ENCODE assay signal across 17 cellular contexts in the genomic region with DNA sequence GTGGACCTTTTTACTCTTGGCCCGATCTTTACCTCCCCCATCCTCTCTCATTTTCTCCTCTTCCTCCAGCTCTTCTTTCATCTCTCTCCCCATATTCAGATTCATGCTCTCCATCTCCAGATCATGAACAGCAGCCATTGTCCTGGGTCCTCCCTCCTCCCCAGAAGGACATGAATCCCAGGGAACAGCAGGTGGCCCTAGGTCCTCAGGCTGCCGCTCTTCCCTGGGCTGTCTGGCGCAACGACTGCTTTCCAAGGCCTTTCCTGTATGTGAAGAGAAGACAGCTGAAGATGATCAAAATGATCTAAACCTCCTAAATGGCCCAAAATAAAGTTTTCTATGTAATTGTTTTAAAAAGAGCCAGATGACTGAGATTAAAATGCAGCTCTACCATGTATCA. TPM values are rescaled to one million over a fixed set of nuclear protein-coding genes. Genes with fewer than 3 reads are reported as not detected.
DNase-seq lines count a peak whose midpoint lies in the region; ATAC-seq and TF ChIP-seq lines count a peak whose summit lies in the region.
"Had no signal": no experiment of that assay in that cellular context is flagged by ENCODE, and none has a peak within 500 bp of the region (broad histone marks: within the 10 kb centered on the region; RNA-seq: fewer than 3 reads in every experiment).

No MANE protein-coding gene starts in this region.

- no peaks in the 10 kb centered on the region for H3K9me3 Mint-ChIP-seq in activated CD4-positive, alpha-beta T cell treated with anti-CD3 and anti-CD28 coated beads for 36 hours (ENCODE audit: low read depth)
- H3K9me3 Mint-ChIP-seq: naive B cell; stimulated activated naive CD8-positive, alpha-beta T cell treated with anti-CD3 and anti-CD28 coated beads, Interleukin-15, Interleukin-2, amounts not matched to agents 100 ng/mL and 50 ng/mL, for 24 hours had no signal

- WGBS in body of pancreas, 2 donors: 50 to 55% methylated on average over 4 of the region's 4 CpGs
- WGBS in mesenchymal stem cell: 96% methylated on average over 1 of the region's 4 CpGs

- no peak overlapping the region for H4K8ac ChIP-seq in mesenchymal stem cell (ENCODE audit: low read length)

- H3K23ac ChIP-seq in mesenchymal stem cell (ENCODE audit: low read length in 2 of 2): no peak overlapping the region

- no peaks in the 10 kb centered on the region for H3K36me3 ChIP-seq in body of pancreas (replicated peaks in 1 of 2; ENCODE audit: insufficient read depth in 1 of 2, low read depth in 2 of 2)
- peaks cover 3 to 19% of the 10 kb centered on the region in 2 experiments for H3K36me3 ChIP-seq in mesenchymal stem cell (ENCODE audit: control insufficient read depth in 1 of 2, insufficient read depth in 2 of 2, low read depth in 1 of 2, low read length in 2 of 2)
- H3K36me3 ChIP-seq: Peyer's patch had no signal

- H3K9me3 ChIP-seq in body of pancreas: no peaks in the 10 kb centered on the region
- H3K9me3 ChIP-seq in mesenchymal stem cell (ENCODE audit: control insufficient read depth, low read length): no peaks in the 10 kb centered on the region
- H3K9me3 ChIP-seq: Peyer's patch had no signal

- H2BK120ac ChIP-seq in mesenchymal stem cell (ENCODE audit: low read depth, low read length): no peak overlapping the region

- no peak overlapping the region for H4K91ac ChIP-seq in mesenchymal stem cell (ENCODE audit: low read length)

- no peak overlapping the region for H2BK12ac ChIP-seq in mesenchymal stem cell (ENCODE audit: low read length in 2 of 2)

- H3K79me1 ChIP-seq in mesenchymal stem cell (replicated peaks; ENCODE audit: low read length, poor library complexity, severe bottlenecking): no peaks in the 10 kb centered on the region

- H3K4me3 ChIP-seq in body of pancreas (no peak overlapping the region), mesenchymal stem cell (ENCODE audit: insufficient read depth in 1 of 2, low read depth in 1 of 2, low read length in 2 of 2) (no peak overlapping the region)
- H3K4me3 ChIP-seq: Peyer's patch had no signal

- no peak overlapping the region for H3K9ac ChIP-seq in mesenchymal stem cell (ENCODE audit: low read length)

- intact Hi-C loops in body of pancreas (cut with DNase I): no loop called here
- intact Hi-C loops in activated CD4-positive, alpha-beta T cell treated with anti-CD3 and anti-CD28 coated beads for 36 hours (cut with DNase I, micrococcal nuclease): no loop called here

- H3K4me1 Mint-ChIP-seq in activated CD4-positive, alpha-beta T cell treated with anti-CD3 and anti-CD28 coated beads for 36 hours: peaks cover 13% of the 10 kb centered on the region
- H3K4me1 Mint-ChIP-seq: naive B cell had no signal

- no peak overlapping the region for H3K27ac Mint-ChIP-seq in activated CD4-positive, alpha-beta T cell treated with anti-CD3 and anti-CD28 coated beads for 36 hours
- H3K27ac Mint-ChIP-seq: stimulated activated naive CD8-positive, alpha-beta T cell treated with anti-CD3 and anti-CD28 coated beads, Interleukin-15, Interleukin-2, amounts not matched to agents 100 ng/mL and 50 ng/mL, for 24 hours; T-helper 17 cell had no signal

- no peak overlapping the region for H3K14ac ChIP-seq in mesenchymal stem cell (ENCODE audit: low read length in 2 of 2)

- H3K4me2 ChIP-seq in mesenchymal stem cell (ENCODE audit: low read length, poor library complexity, severe bottlenecking): no peak overlapping the region

- H3K27me3 ChIP-seq in body of pancreas: no peaks in the 10 kb centered on the region
- H3K27me3 ChIP-seq in mesenchymal stem cell (ENCODE audit: control insufficient read depth in 1 of 2, insufficient read depth in 1 of 2, low read length in 2 of 2): no peaks in the 10 kb centered on the region
- H3K27me3 ChIP-seq: Peyer's patch had no signal

- POLR2A ChIA-PET in activated CD4-positive, alpha-beta T cell treated with anti-CD3 and anti-CD28 coated beads for 36 hours (lab: Charles Lee): no interaction called here

- no peak overlapping the region for H3K4ac ChIP-seq in mesenchymal stem cell (ENCODE audit: low read depth in 1 of 2, low read length in 2 of 2)

- DNase-seq in COLO668 (lab: John Stamatoyannopoulos, UW; ENCODE audit: unreplicated experiment) (peak; percentile 19), HuH-7 (ENCODE audit: low spot score) (peak; percentile 48), body of pancreas (peak in 3 of 4 donors; percentile 13 to 26 (median 21)), mesenchymal stem cell (no peak), activated T-cell treated with anti-CD3 and anti-CD28 coated beads for 4 hours (no peak), NCI-H446 treated with DMSO at 0.1 percent for 48 hours (lab: John Stamatoyannopoulos, UW) (no peak)
- DNase-seq in activated CD4-positive, alpha-beta T cell treated with anti-CD3 and anti-CD28 coated beads for 36 hours: no peak
- DNase-seq: activated CD4-positive, alpha-beta T cell treated with anti-CD3 and anti-CD28 coated beads for 4 hours; HCEC 1CT; naive B cell; NCI-H226; Peyer's patch; right cardiac atrium; T-helper 17 cell had no signal

- H3K36me3 Mint-ChIP-seq in activated CD4-positive, alpha-beta T cell treated with anti-CD3 and anti-CD28 coated beads for 36 hours (ENCODE audit: low read depth): no peaks in the 10 kb centered on the region
- H3K36me3 Mint-ChIP-seq: naive B cell had no signal

- peak in 2 of 7 experiments; percentile 20 to 31 for TF ChIP-seq CTCF in body of pancreas (IDR thresholded peaks at IDR 0.05)

- H2AFZ ChIP-seq in mesenchymal stem cell (ENCODE audit: low read depth, low read length): no peak overlapping the region

- no peak overlapping the region for H3K18ac ChIP-seq in mesenchymal stem cell (ENCODE audit: low read depth in 1 of 2, low read length in 2 of 2)

- no peaks in the 10 kb centered on the region for H3K27me3 Mint-ChIP-seq in activated CD4-positive, alpha-beta T cell treated with anti-CD3 and anti-CD28 coated beads for 36 hours
- H3K27me3 Mint-ChIP-seq: stimulated activated naive CD8-positive, alpha-beta T cell treated with anti-CD3 and anti-CD28 coated beads, Interleukin-15, Interleukin-2, amounts not matched to agents 100 ng/mL and 50 ng/mL, for 24 hours; T-helper 17 cell had no signal

- TF ChIP-seq POLR2A in body of pancreas (IDR thresholded peaks at IDR 0.05): no peak

- peak overlapping the region; percentile 80 for H2BK15ac ChIP-seq in mesenchymal stem cell (ENCODE audit: low read depth, poor library complexity, severe bottlenecking)

- no peak overlapping the region for H3K4me3 Mint-ChIP-seq in activated CD4-positive, alpha-beta T cell treated with anti-CD3 and anti-CD28 coated beads for 36 hours
- H3K4me3 Mint-ChIP-seq: naive B cell; stimulated activated naive CD8-positive, alpha-beta T cell treated with anti-CD3 and anti-CD28 coated beads, Interleukin-15, Interleukin-2, amounts not matched to agents 100 ng/mL and 50 ng/mL, for 24 hours; T-helper 17 cell had no signal

- H3K27ac ChIP-seq in body of pancreas: no peak overlapping the region
- no peak overlapping the region for H3K27ac ChIP-seq in mesenchymal stem cell (ENCODE audit: low read length, poor library complexity, severe bottlenecking)
- H3K27ac ChIP-seq: Peyer's patch had no signal

- H2AK5ac ChIP-seq in mesenchymal stem cell (ENCODE audit: low read length, severe bottlenecking): no peak overlapping the region

- no peak for ATAC-seq in body of pancreas
- no peak for ATAC-seq in HG03571 (IDR thresholded peaks at IDR 0.05; ENCODE audit: unreplicated experiment)
- ATAC-seq in activated CD4-positive, alpha-beta T cell treated with anti-CD3 and anti-CD28 coated beads for 36 hours: no peak
- ATAC-seq: T-helper 17 cell had no signal

- H2BK5ac ChIP-seq in mesenchymal stem cell (ENCODE audit: low read depth, low read length, poor library complexity, severe bottlenecking): no peak overlapping the region

- CTCF ChIA-PET in activated CD4-positive, alpha-beta T cell treated with anti-CD3 and anti-CD28 coated beads for 36 hours (lab: Charles Lee): interaction anchor here (0.6 kb wide), 2 partner anchors 18 to 218 kb away, joined by 3 read pairs; no protein-coding TSS in a partner anchor

- H3K4me1 ChIP-seq in body of pancreas: no peaks in the 10 kb centered on the region
- no peaks in the 10 kb centered on the region for H3K4me1 ChIP-seq in mesenchymal stem cell (ENCODE audit: control insufficient read depth, insufficient read depth, low read depth, low read length)
- H3K4me1 ChIP-seq: Peyer's patch had no signal

RNA-seq across cellular contexts. Expression of a gene that starts 22.6 kb away (rescaled TPM):
- under 1 TPM in 1 of 2 donors, not detected in 1; 0.99 TPM for total RNA-seq in body of pancreas
- polyA plus RNA-seq in mesenchymal stem cell (2013, experiment 1 of 2): not detected
- polyA plus RNA-seq in mesenchymal stem cell (2013, experiment 2 of 2): not detected
- total RNA-seq in activated CD4-positive, alpha-beta T cell treated with anti-CD3 and anti-CD28 coated beads for 36 hours: not detected
- total RNA-seq: T-helper 17 cell had no signal

RNA-seq across cellular contexts. Expression of a gene that starts 37.7 kb away (rescaled TPM):
- total RNA-seq in body of pancreas: not detected
- not detected for polyA plus RNA-seq in mesenchymal stem cell (2013, experiment 1 of 2)
- not detected for polyA plus RNA-seq in mesenchymal stem cell (2013, experiment 2 of 2)
- total RNA-seq in activated CD4-positive, alpha-beta T cell treated with anti-CD3 and anti-CD28 coated beads for 36 hours: not detected
- total RNA-seq: frontal cortex, Peyer's patch, right cardiac atrium, T-helper 17 cell had no signal

RNA-seq across cellular contexts. Expression of a gene that starts 45.9 kb away (rescaled TPM):
- total RNA-seq in body of pancreas: 10 to 100 TPM; 12.2 to 14.0 TPM
- polyA plus RNA-seq in mesenchymal stem cell (2013, experiment 1 of 2): 10.1 TPM
- polyA plus RNA-seq in mesenchymal stem cell (2013, experiment 2 of 2): 10.5 TPM
- 10 to 100 TPM; 44.4 to 46.8 TPM for total RNA-seq in activated CD4-positive, alpha-beta T cell treated with anti-CD3 and anti-CD28 coated beads for 36 hours

RNA-seq across cellular contexts. Expression of a gene that starts 59.5 kb away (rescaled TPM):
- total RNA-seq in body of pancreas: 1 to 10 TPM; 6.9 to 7.0 TPM
- 73.5 TPM for polyA plus RNA-seq in mesenchymal stem cell (2013, experiment 1 of 2)
- 76.7 TPM for polyA plus RNA-seq in mesenchymal stem cell (2013, experiment 2 of 2)
- total RNA-seq in activated CD4-positive, alpha-beta T cell treated with anti-CD3 and anti-CD28 coated beads for 36 hours: 10 to 100 TPM; 15.8 to 19.0 TPM

Comparison
In these comparisons a context has a peak if more than half of its experiments do, and no peak if none do; other contexts are left out.
1. DNase-seq: peak in COLO668 (single experiment), HuH-7 (single experiment) and body of pancreas (3 of 4); none in mesenchymal stem cell (single experiment), activated T-cell treated with anti-CD3 and anti-CD28 coated beads for 4 hours (single experiment), NCI-H446 treated with DMSO at 0.1 percent for 48 hours (single experiment) and activated CD4-positive, alpha-beta T cell treated with anti-CD3 and anti-CD28 coated beads for 36 hours (single experiment).